In genomic region chr1:220917535-220918209, GRCh38 we compare ENCODE assay signal across 27 cellular contexts. TPM values are rescaled to one million over a fixed set of nuclear protein-coding genes. Genes with fewer than 3 reads are reported as not detected.
"Had no signal": no experiment of that assay in that cellular context is flagged by ENCODE, and none has a peak within 500 bp of the region (broad histone marks: within the 10 kb centered on the region; RNA-seq: fewer than 3 reads in every experiment).

No MANE protein-coding gene starts in this region.

- ATAC-seq: activated CD4-positive, alpha-beta T cell treated with anti-CD3 and anti-CD28 coated beads for 36 hours; activated CD8-positive, alpha-beta memory T cell treated with anti-CD3 and anti-CD28 coated beads, Interleukin-2, amount 10 ng/mL, durations not matched to agents 7 days and 5 days; activated CD8-positive, alpha-beta T cell treated with anti-CD3 and anti-CD28 coated beads, Interleukin-2, amount 10 ng/mL, durations not matched to agents 7 days and 5 days; activated naive CD8-positive, alpha-beta T cell treated with anti-CD3 and anti-CD28 coated beads, Interleukin-2, amount 50 U/mL, for 24 hours; body of pancreas; esophagus mucosa; T-helper 17 cell had no signal

- H3K4me1 ChIP-seq: adrenal gland, body of pancreas had no signal

- H3K9me3 ChIP-seq: adrenal gland, body of pancreas had no signal

- H3K27ac ChIP-seq: adrenal gland, body of pancreas had no signal

- H3K4me3 ChIP-seq: adrenal gland, body of pancreas had no signal

- DNase-seq: activated CD4-positive, alpha-beta memory T cell treated with anti-CD3 and anti-CD28 coated beads for 36 hours; activated CD4-positive, alpha-beta T cell treated with anti-CD3 and anti-CD28 coated beads for 36 hours; activated CD4-positive, alpha-beta T cell treated with anti-CD3 and anti-CD28 coated beads, Interleukin-2, amount 10 ng/mL, durations not matched to agents 24 days and 14 days; activated CD4-positive, CD25-positive, alpha-beta regulatory T cell; activated CD4-positive, CD25-positive, alpha-beta regulatory T cell treated with anti-CD3 and anti-CD28 coated beads, Interleukin-2, amount 50 U/mL, for 72 hours; activated CD8-positive, alpha-beta memory T cell treated with anti-CD3 and anti-CD28 coated beads, Interleukin-2, amount 10 ng/mL, durations not matched to agents 7 days and 5 days; activated CD8-positive, alpha-beta memory T cell treated with anti-CD3 and anti-CD28 coated beads, Interleukin-2, amount 50 U/mL, for 4 hours; activated CD8-positive, alpha-beta T cell treated with anti-CD3 and anti-CD28 coated beads, Interleukin-2, amount 10 ng/mL, durations not matched to agents 7 days and 5 days; activated effector memory CD4-positive, alpha-beta T cell treated with anti-CD3 and anti-CD28 coated beads, Interleukin-2, amount 50 U/mL, for 16 hours; activated naive CD4-positive, alpha-beta T cell treated with anti-CD3 and anti-CD28 coated beads for 36 hours; activated naive CD8-positive, alpha-beta T cell treated with anti-CD3 and anti-CD28 coated beads for 36 hours; activated naive CD8-positive, alpha-beta T cell treated with anti-CD3 and anti-CD28 coated beads, Interleukin-2, amount 50 U/mL, for 24 hours; activated T-cell treated with anti-CD3 and anti-CD28 coated beads, Interleukin-2, amount 50 U/mL, for 1 hour; activated T-cell treated with anti-CD3 and anti-CD28 coated beads, Interleukin-2, amount 50 U/mL, for 48 hours; adrenal gland; amygdala; aorta; body of pancreas; caudate nucleus; effector memory CD4-positive, alpha-beta T cell; endodermal cell; foreskin fibroblast; head of caudate nucleus; T-helper 17 cell; T1000 had no signal

- H3K36me3 ChIP-seq: adrenal gland had no signal

- H3K27me3 ChIP-seq: adrenal gland, body of pancreas had no signal

RNA-seq across cellular contexts. Expression of gene HLX, which starts 38.4 kb away (rescaled TPM):
- total RNA-seq: activated CD8-positive, alpha-beta memory T cell treated with anti-CD3 and anti-CD28 coated beads for 36 hours; activated CD8-positive, alpha-beta T cell treated with anti-CD3 and anti-CD28 coated beads, Interleukin-2, amount 10 ng/mL, durations not matched to agents 7 days and 5 days; activated naive CD8-positive, alpha-beta T cell treated with anti-CD3 and anti-CD28 coated beads for 36 hours had no signal
